ENCODE assay signal across 1 cellular context in genomic region chr10:84329094-84329611, GRCh38.
TF ChIP-seq lines count a peak whose summit lies in the region.

No MANE protein-coding gene starts in this region.

TF ChIP-seq in HEK293, 187 proteins besides CTCF, POLR2A, EP300 and RAD21 (continued from another document):
- no peak for TF ChIP-seq PBX3 (CRISPR knock-in tag; IDR thresholded peaks at IDR 0.05)
- peak; percentile 44; the same call in 1 of the 2 replicates for TF ChIP-seq PRDM1 (tag by site-specific recombination; IDR thresholded peaks at IDR 0.05)
- no peak for TF ChIP-seq ZNF518A (tag by site-specific recombination; conservative IDR thresholded peaks at IDR 0.05; ENCODE audit: low read depth)
